Comparison of ENCODE assay signal across 8 cellular contexts in genomic region chr6:96520851-96521115, GRCh38. TPM values are rescaled to one million over a fixed set of nuclear protein-coding genes. Genes with fewer than 3 reads are reported as not detected.
DNase-seq lines count a peak whose midpoint lies in the region; ATAC-seq, FAIRE-seq and TF ChIP-seq lines count a peak whose summit lies in the region.

No MANE protein-coding gene starts in this region.

- CTCF ChIA-PET in BJ (lab: Yijun Ruan, JAX), result no interaction called here

- no peaks in the 10 kb centered on the region for H4K20me1 ChIP-seq in Karpas-422 (ENCODE audit: insufficient read depth, low read depth, low read length)

- TF ChIP-seq CTCF in BJ (IDR thresholded peaks at IDR 0.05; ENCODE audit: insufficient read depth, low read depth, low read length) (no peak), chondrocyte (IDR thresholded peaks at IDR 0.05) (no peak), mucosa of descending colon (IDR thresholded peaks at IDR 0.05) (no peak)

- peak overlapping the region; percentile 51 for H3K27ac Mint-ChIP-seq in chondrocyte (ENCODE audit: unreplicated experiment)
- peak overlapping the region; percentile 75 to 100 (median 100) for H3K27ac Mint-ChIP-seq in naive thymus-derived CD8-positive, alpha-beta T cell

- H2AFZ ChIP-seq in Karpas-422 (ENCODE audit: low read length), result no peak overlapping the region

- H3K36me3 Mint-ChIP-seq in chondrocyte (ENCODE audit: low read depth), result no peaks in the 10 kb centered on the region
- H3K36me3 Mint-ChIP-seq in naive thymus-derived CD8-positive, alpha-beta T cell, result peaks cover 0 to 10% (median 0%) of the 10 kb centered on the region in 3 donors

- H3K9me3 Mint-ChIP-seq in chondrocyte (ENCODE audit: low read depth), result no peaks in the 10 kb centered on the region
- no peaks in the 10 kb centered on the region for H3K9me3 Mint-ChIP-seq in naive thymus-derived CD8-positive, alpha-beta T cell

- H3K36me3 ChIP-seq in BJ (ENCODE audit: control insufficient read depth, insufficient read depth, low read length), result peaks cover under 1% of the 10 kb centered on the region
- peaks cover 22% of the 10 kb centered on the region; the same call in 1 of the 2 replicates for H3K36me3 ChIP-seq in Karpas-422 (ENCODE audit: insufficient read depth, low read length)
- H3K36me3 ChIP-seq in mucosa of descending colon (ENCODE audit: low read depth), result no peaks in the 10 kb centered on the region

- H3K4me3 ChIP-seq in BJ (ENCODE audit: low read depth, low read length) (peak overlapping the region; percentile 88), Karpas-422 (ENCODE audit: low read length) (peak overlapping the region; percentile 99), mucosa of descending colon (no peak overlapping the region)

- H3K9me3 ChIP-seq in Karpas-422 (ENCODE audit: low read length), result no peaks in the 10 kb centered on the region
- H3K9me3 ChIP-seq in mucosa of descending colon, result no peaks in the 10 kb centered on the region

- no peak for ATAC-seq in naive thymus-derived CD8-positive, alpha-beta T cell
- no peak for ATAC-seq in left colon
- ATAC-seq in mucosa of descending colon, result no peak

- H3K27me3 Mint-ChIP-seq in chondrocyte (ENCODE audit: low read depth), result no peaks in the 10 kb centered on the region
- no peaks in the 10 kb centered on the region for H3K27me3 Mint-ChIP-seq in naive thymus-derived CD8-positive, alpha-beta T cell

- H3K4me1 Mint-ChIP-seq in chondrocyte (ENCODE audit: low read depth), result peaks cover 23% of the 10 kb centered on the region
- peaks cover 12 to 46% (median 31%) of the 10 kb centered on the region in 4 donors for H3K4me1 Mint-ChIP-seq in naive thymus-derived CD8-positive, alpha-beta T cell

- POLR2A ChIA-PET in BJ (lab: Charles Lee), result interaction anchor here (0.8 kb wide), 1 partner anchor 122 kb away, joined by 6 read pairs; no protein-coding TSS in a partner anchor
- POLR2A ChIA-PET in naive thymus-derived CD8-positive, alpha-beta T cell (lab: Charles Lee), result interaction anchor here (4.3 kb wide), 1 partner anchor 22 kb away, joined by 40 read pairs; no protein-coding TSS in a partner anchor

- peak overlapping the region; percentile 92 for H3K4me2 ChIP-seq in Karpas-422 (ENCODE audit: low read depth, low read length, poor library complexity, severe bottlenecking)

- DNase-seq in BJ (ENCODE audit: low read depth) (no peak), Karpas-422 (no peak), chondrocyte (ENCODE audit: low spot score) (no peak), left colon (no peak), frontal cortex (ENCODE audit: low spot score in 2 of 2) (no peak), HTR-8/SVneo (ENCODE audit: insufficient read length, low spot score) (no peak), mucosa of descending colon (no peak)
- DNase-seq in naive thymus-derived CD8-positive, alpha-beta T cell, result no peak

- H3K27ac ChIP-seq in Karpas-422 (ENCODE audit: low read length), result no peak overlapping the region

- FAIRE-seq in frontal cortex (lab: Jason Lieb, UNC) (no peak), HTR-8/SVneo (lab: Jason Lieb, UNC) (no peak)

- peaks cover 36% of the 10 kb centered on the region for H3K79me2 ChIP-seq in Karpas-422 (ENCODE audit: low read length)

- intact Hi-C loops in left colon (cut with DNase I, micrococcal nuclease) (no loop called here), mucosa of descending colon (cut with DNase I, micrococcal nuclease) (loop anchor here in 1 of 2 donors (10.0 kb wide), 1 partner anchor 374 kb away; the partner anchor contains the start of gene NDUFAF4)

- H3K27me3 ChIP-seq in BJ (ENCODE audit: control insufficient read depth, insufficient read depth, low read length) (no peaks in the 10 kb centered on the region), Karpas-422 (ENCODE audit: low read length) (no peaks in the 10 kb centered on the region)

- peak overlapping the region; percentile 96 for H3K9ac ChIP-seq in Karpas-422 (ENCODE audit: low read length)

- H3K4me3 Mint-ChIP-seq in chondrocyte (ENCODE audit: unreplicated experiment), result peak overlapping the region; percentile 100
- H3K4me3 Mint-ChIP-seq in naive thymus-derived CD8-positive, alpha-beta T cell, result peak overlapping the region; percentile 97 to 100 (median 99)

- no peaks in the 10 kb centered on the region for H3K9me2 ChIP-seq in Karpas-422 (replicated peaks; ENCODE audit: insufficient read depth, low read length)

- H3K4me1 ChIP-seq in Karpas-422 (ENCODE audit: low read length) (peaks cover 25% of the 10 kb centered on the region), mucosa of descending colon (ENCODE audit: low read depth) (peaks cover 21% of the 10 kb centered on the region)

RNA-seq across cellular contexts. Expression of gene UFL1, which starts 0.8 kb away (rescaled TPM):
- 4.5 and 9.2 TPM in 2 replicates for polyA plus RNA-seq in BJ (2011; rRNA removed)
- polyA minus RNA-seq in BJ (2011; rRNA and poly(A)+ RNA removed), result 2.6 and 4.0 TPM in 2 replicates
- total RNA-seq in Karpas-422 (2014; rRNA removed; shearing (Covaris generic); ENCODE audit: low replicate concordance), result 19.3 and 45.8 TPM in 2 replicates
- 24.5 to 28.2 TPM (median 25.3 TPM) in 3 replicates for total RNA-seq in chondrocyte
- 10 to 100 TPM; 37.3 to 40.2 TPM for total RNA-seq in naive thymus-derived CD8-positive, alpha-beta T cell
- polyA plus RNA-seq in naive thymus-derived CD8-positive, alpha-beta T cell, result 10 to 100 TPM; 17.9 to 22.6 (median 21.1) TPM
- 10 to 100 TPM; 23.9 to 26.9 TPM for total RNA-seq in left colon
- total RNA-seq in frontal cortex, result 21.2 TPM
- total RNA-seq in mucosa of descending colon, result 10 to 100 TPM; 21.5 to 24.9 (median 24.3) TPM

RNA-seq across cellular contexts. Expression of gene FHL5, which starts 42.1 kb away (rescaled TPM):
- not detected in 2 replicates for polyA plus RNA-seq in BJ (2011; rRNA removed)
- polyA minus RNA-seq in BJ (2011; rRNA and poly(A)+ RNA removed), result not detected in 2 replicates
- not detected in 2 replicates for total RNA-seq in Karpas-422 (2014; rRNA removed; shearing (Covaris generic); ENCODE audit: low replicate concordance)
- total RNA-seq in chondrocyte, result not detected in 3 replicates
- not detected for total RNA-seq in naive thymus-derived CD8-positive, alpha-beta T cell
- polyA plus RNA-seq in naive thymus-derived CD8-positive, alpha-beta T cell, result not detected
- total RNA-seq in left colon, result 1 to 10 TPM; 3.4 TPM
- total RNA-seq in frontal cortex, result 0.41 TPM
- 1 to 10 TPM in 2 of 3 donors, under 1 TPM in 1; 0.69 to 7.2 (median 4.2) TPM for total RNA-seq in mucosa of descending colon
